Comparison of ENCODE assay signal across 23 cellular contexts in the genomic region with DNA sequence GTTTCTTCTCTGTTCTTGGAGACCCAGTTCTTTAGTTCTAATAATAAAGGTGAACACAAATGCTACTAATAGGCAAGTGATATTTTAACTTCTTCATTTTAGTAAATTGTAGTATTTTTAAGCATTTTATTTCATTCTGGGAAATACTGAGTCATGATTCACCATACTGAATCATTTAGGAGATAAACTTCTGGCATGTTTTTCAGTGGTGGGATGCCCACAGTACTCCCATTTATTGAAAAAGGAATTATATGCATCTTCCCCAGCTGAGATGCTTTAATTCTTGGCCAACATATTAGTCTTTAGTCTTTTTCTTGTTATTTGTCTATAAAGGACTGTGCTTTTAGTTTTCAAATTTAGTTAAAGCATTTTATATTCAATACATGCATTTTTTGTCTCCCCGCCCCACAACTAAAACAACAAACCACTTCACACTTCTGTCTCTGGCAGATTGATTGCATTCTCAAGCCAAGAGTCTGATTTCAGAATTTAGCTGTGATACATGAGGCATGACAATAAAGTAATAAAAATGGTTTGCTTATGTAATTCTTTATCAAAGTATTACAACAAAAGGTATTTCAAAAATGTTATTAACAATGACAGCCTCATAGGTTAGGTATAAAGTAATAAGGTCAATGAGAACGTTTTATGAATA.
DNase-seq lines count a peak whose midpoint lies in the region; ATAC-seq lines count a peak whose summit lies in the region.
"Had no signal": no experiment of that assay in that cellular context is flagged by ENCODE, and none has a peak within 500 bp of the region (broad histone marks: within the 10 kb centered on the region; RNA-seq: fewer than 3 reads in every experiment).

No MANE protein-coding gene starts in this region.

- H3K9me3 Mint-ChIP-seq in T-cell, result peaks cover 3 to 24% (median 20%) of the 10 kb centered on the region in 3 donors
- H3K9me3 Mint-ChIP-seq: neural crest cell had no signal

- no peak overlapping the region for H3K27ac Mint-ChIP-seq in T-cell
- H3K27ac Mint-ChIP-seq: activated B cell treated with CpG ODN at 0.5 μM for 24 hours; activated CD4-positive, alpha-beta memory T cell treated with anti-CD3 and anti-CD28 coated beads, Interleukin-2, amount 10 ng/mL, durations not matched to agents 7 days and 5 days; CD14-positive monocyte; stimulated activated memory B cell treated with anti-CD40 and anti-IgM and Interleukin-4, amounts not matched to agents 10 μg/mL and 1 μg/mL and 100 μg/mL, for 72 hours had no signal

- no peak for ATAC-seq in T-cell (replicated peaks in 1 of 4)
- ATAC-seq: heart right ventricle; stimulated activated memory B cell treated with anti-CD40 and anti-IgM and Interleukin-4, amounts not matched to agents 10 μg/mL and 1 μg/mL and 100 μg/mL, for 72 hours had no signal

- CTCF ChIA-PET in T-cell (lab: Charles Lee), result no interaction called here

- H3K27me3 Mint-ChIP-seq in T-cell, result no peaks in the 10 kb centered on the region
- H3K27me3 Mint-ChIP-seq: activated B cell treated with CpG ODN at 0.5 μM for 24 hours; activated CD4-positive, alpha-beta memory T cell treated with anti-CD3 and anti-CD28 coated beads, Interleukin-2, amount 10 ng/mL, durations not matched to agents 7 days and 5 days; stimulated activated memory B cell treated with anti-CD40 and anti-IgM and Interleukin-4, amounts not matched to agents 10 μg/mL and 1 μg/mL and 100 μg/mL, for 72 hours had no signal

- POLR2A ChIA-PET in T-cell (lab: Charles Lee), result no interaction called here

- no peaks in the 10 kb centered on the region for H3K4me1 Mint-ChIP-seq in T-cell
- H3K4me1 Mint-ChIP-seq: activated B cell treated with CpG ODN at 0.5 μM for 24 hours; activated CD4-positive, alpha-beta memory T cell treated with anti-CD3 and anti-CD28 coated beads, Interleukin-2, amount 10 ng/mL, durations not matched to agents 7 days and 5 days; CD14-positive monocyte; neural crest cell; stimulated activated memory B cell treated with anti-CD40 and anti-IgM and Interleukin-4, amounts not matched to agents 10 μg/mL and 1 μg/mL and 100 μg/mL, for 72 hours had no signal

- H3K4me3 Mint-ChIP-seq in T-cell, result no peak overlapping the region
- H3K4me3 Mint-ChIP-seq: activated B cell treated with CpG ODN at 0.5 μM for 24 hours; activated CD4-positive, alpha-beta memory T cell treated with anti-CD3 and anti-CD28 coated beads, Interleukin-2, amount 10 ng/mL, durations not matched to agents 7 days and 5 days; CD14-positive monocyte; neural crest cell; stimulated activated memory B cell treated with anti-CD40 and anti-IgM and Interleukin-4, amounts not matched to agents 10 μg/mL and 1 μg/mL and 100 μg/mL, for 72 hours had no signal

- no peaks in the 10 kb centered on the region for H3K36me3 Mint-ChIP-seq in T-cell
- H3K36me3 Mint-ChIP-seq: CD14-positive monocyte; stimulated activated memory B cell treated with anti-CD40 and anti-IgM and Interleukin-4, amounts not matched to agents 10 μg/mL and 1 μg/mL and 100 μg/mL, for 72 hours had no signal

- DNase-seq in Ammon's horn (ENCODE audit: low spot score) (peak; percentile 30), NCI-H1092 treated with DMSO at 0.1 percent for 48 hours (lab: John Stamatoyannopoulos, UW) (peak; percentile 88), NCI-H774 (lab: John Stamatoyannopoulos, UW) (peak; percentile 27), dedifferentiated amniotic fluid mesenchymal stem cell (ENCODE audit: extremely low spot score) (peak; percentile 59), KG1 (lab: John Stamatoyannopoulos, UW) (no peak), AG20443 (ENCODE audit: low spot score) (no peak), T-cell (no peak)
- DNase-seq in stimulated activated CD4-positive, alpha-beta T cell treated with anti-CD3 and anti-CD28 coated beads, Interleukin-4, amount 100 ng/mL, for 1 hour, result no peak
- DNase-seq: activated B cell treated with CpG ODN at 0.5 μM for 24 hours; activated CD4-positive, alpha-beta memory T cell treated with anti-CD3 and anti-CD28 coated beads, Interleukin-2, amount 10 ng/mL, durations not matched to agents 7 days and 5 days; anterior cingulate cortex; GF-D8; heart right ventricle; left ventricle myocardium inferior; MM.1S; NCI-H187 treated with DMSO at 0.1 percent for 48 hours; NCI-H82; PC-9; sigmoid colon; T-helper 2 cell had no signal

Comparison
In these comparisons a context has a peak if more than half of its experiments do, and no peak if none do; other contexts are left out.
1. DNase-seq: peak in Ammon's horn (single experiment), NCI-H1092 treated with DMSO at 0.1 percent for 48 hours (single experiment), NCI-H774 (single experiment) and dedifferentiated amniotic fluid mesenchymal stem cell (single experiment); none in stimulated activated CD4-positive, alpha-beta T cell treated with anti-CD3 and anti-CD28 coated beads, Interleukin-4, amount 100 ng/mL, for 1 hour (single experiment), KG1 (single experiment), AG20443 (single experiment) and T-cell (0 of 34).